ENCODE assay signal across 15 cellular contexts in the genomic region with DNA sequence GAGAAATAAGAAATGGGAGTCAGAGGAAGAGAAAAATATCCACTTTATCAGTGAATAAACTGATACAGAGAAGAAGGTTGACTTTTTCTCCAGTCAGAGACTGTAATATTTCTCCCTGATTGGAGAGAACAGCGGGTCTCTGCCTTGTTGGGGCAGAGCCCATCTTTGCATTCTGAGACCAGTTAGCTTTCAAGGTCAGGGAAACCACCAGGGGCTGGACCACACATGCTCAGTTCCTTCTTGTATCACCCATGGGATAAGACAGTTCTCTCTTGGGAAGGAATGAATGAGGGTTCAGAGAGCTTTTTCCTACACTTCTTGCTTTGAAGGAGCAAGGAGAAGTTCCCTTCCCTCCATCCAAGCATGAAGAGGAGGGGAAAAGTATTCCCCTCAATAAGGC.
"Had no signal": no experiment of that assay in that cellular context is flagged by ENCODE, and none has a peak within 500 bp of the region (broad histone marks: within the 10 kb centered on the region; RNA-seq: fewer than 3 reads in every experiment).

No MANE protein-coding gene starts in this region.

- H3K27ac ChIP-seq: colonic mucosa, lower lobe of right lung, pancreas, sigmoid colon, transverse colon had no signal

- DNase-seq: activated CD4-positive, alpha-beta memory T cell treated with anti-CD3 and anti-CD28 coated beads for 36 hours; activated CD8-positive, alpha-beta memory T cell treated with anti-CD3 and anti-CD28 coated beads, Interleukin-2, amount 10 ng/mL, durations not matched to agents 7 days and 5 days; activated effector memory CD4-positive, alpha-beta T cell treated with anti-CD3 and anti-CD28 coated beads, Interleukin-2, amount 50 U/mL, for 16 hours; activated T-cell treated with anti-CD3 and anti-CD28 coated beads, Interleukin-2, amount 50 U/mL, for 24 hours; caudate nucleus; colonic mucosa; left colon; lower lobe of right lung; naive B cell; pancreas; sigmoid colon; stimulated activated CD4-positive, alpha-beta T cell treated with anti-CD3 and anti-CD28 coated beads, Interleukin-12 subunit alpha, Interleukin-12 subunit beta, amount 100 ng/mL, for 4 hours; stimulated activated CD4-positive, alpha-beta T cell treated with anti-CD3 and anti-CD28 coated beads, Interleukin-2, amount 100 ng/mL, for 24 hours; transverse colon had no signal

- H3K27ac Mint-ChIP-seq: activated CD4-positive, alpha-beta memory T cell treated with anti-CD3 and anti-CD28 coated beads for 36 hours; activated T-cell treated with anti-CD3 and anti-CD28 coated beads, Interleukin-2, amount 50 U/mL, for 24 hours had no signal

- H3K9me3 ChIP-seq: colonic mucosa, lower lobe of right lung, pancreas, sigmoid colon, transverse colon had no signal

- H3K27me3 ChIP-seq: colonic mucosa, pancreas, sigmoid colon, transverse colon had no signal

- H3K4me3 Mint-ChIP-seq: activated CD4-positive, alpha-beta memory T cell treated with anti-CD3 and anti-CD28 coated beads for 36 hours; activated CD8-positive, alpha-beta memory T cell treated with anti-CD3 and anti-CD28 coated beads, Interleukin-2, amount 10 ng/mL, durations not matched to agents 7 days and 5 days; activated T-cell treated with anti-CD3 and anti-CD28 coated beads, Interleukin-2, amount 50 U/mL, for 24 hours; naive B cell had no signal

- H3K27me3 Mint-ChIP-seq: activated CD4-positive, alpha-beta memory T cell treated with anti-CD3 and anti-CD28 coated beads for 36 hours; activated CD8-positive, alpha-beta memory T cell treated with anti-CD3 and anti-CD28 coated beads, Interleukin-2, amount 10 ng/mL, durations not matched to agents 7 days and 5 days; activated T-cell treated with anti-CD3 and anti-CD28 coated beads, Interleukin-2, amount 50 U/mL, for 24 hours; naive B cell had no signal

- H3K9me3 Mint-ChIP-seq: activated CD4-positive, alpha-beta memory T cell treated with anti-CD3 and anti-CD28 coated beads for 36 hours; activated T-cell treated with anti-CD3 and anti-CD28 coated beads, Interleukin-2, amount 50 U/mL, for 24 hours; naive B cell had no signal

- ATAC-seq: activated CD8-positive, alpha-beta memory T cell treated with anti-CD3 and anti-CD28 coated beads, Interleukin-2, amount 10 ng/mL, durations not matched to agents 7 days and 5 days; esophagus mucosa; left colon; lower lobe of right lung; pancreas had no signal
